10 cellular contexts compared by ENCODE assay signal in genomic region chr3:183100376-183100775, GRCh38. TPM values are rescaled to one million over a fixed set of nuclear protein-coding genes. Genes with fewer than 3 reads are reported as not detected.
A peak's percentile ranks its signal among the peaks of the same experiment; 100 is the strongest.
DNase-seq lines count a peak whose midpoint lies in the region; ATAC-seq and TF ChIP-seq lines count a peak whose summit lies in the region.
"Had no signal": no experiment of that assay in that cellular context is flagged by ENCODE, and none has a peak within 500 bp of the region (broad histone marks: within the 10 kb centered on the region; RNA-seq: fewer than 3 reads in every experiment).

No MANE protein-coding gene starts in this region.

- H2AFZ ChIP-seq in DND-41 (ENCODE audit: low read depth, low read length) = peak overlapping the region; percentile 72

- no peak for TF ChIP-seq EP300 in esophagus muscularis mucosa (IDR thresholded peaks at IDR 0.05)

- no peak for DNase-seq in DND-41
- DNase-seq in Panc1 (ENCODE audit: low read depth, low spot score) = no peak
- no peak for DNase-seq in esophagus muscularis mucosa (ENCODE audit: extremely low spot score)
- no peak for DNase-seq in gastrocnemius medialis
- DNase-seq in NCI-H1694 (lab: John Stamatoyannopoulos, UW) = no peak
- no peak for DNase-seq in putamen (ENCODE audit: low spot score)
- DNase-seq in DMS114 treated with DMSO at 0.1 percent for 48 hours (lab: John Stamatoyannopoulos, UW; ENCODE audit: unreplicated experiment) = no peak
- DNase-seq in hypothalamus (lab: John Stamatoyannopoulos, UW) = no peak
- DNase-seq: NCI-H510A treated with DMSO at 0.1 percent for 48 hours, WERI-Rb-1 had no signal

- H3K79me2 ChIP-seq in DND-41 (ENCODE audit: insufficient read depth, low read length) = peaks cover 25% of the 10 kb centered on the region

- CTCF ChIA-PET in Panc1 (lab: Charles Lee) = no interaction called here

- no peaks in the 10 kb centered on the region for H3K27me3 ChIP-seq in DND-41 (ENCODE audit: insufficient read depth, low read length, poor library complexity)
- H3K27me3 ChIP-seq in Panc1 (ENCODE audit: control insufficient read depth, insufficient read depth, low read length) = no peaks in the 10 kb centered on the region
- no peaks in the 10 kb centered on the region for H3K27me3 ChIP-seq in esophagus muscularis mucosa
- H3K27me3 ChIP-seq in gastrocnemius medialis = no peaks in the 10 kb centered on the region

- ATAC-seq in DND-41 (ENCODE audit: insufficient read depth, low read depth) (no peak), Panc1 (no peak), gastrocnemius medialis (no peak)

- WGBS in esophagus muscularis mucosa = 82% methylated on average over 6 of the region's 6 CpGs

- H4K20me1 ChIP-seq in DND-41 (ENCODE audit: insufficient read depth, low read length) = no peaks in the 10 kb centered on the region

- in situ Hi-C loops in Panc1 (cut with HindIII; ENCODE audit: low pct_unique_long_range_greater_than_20kb, low sequenced_read_pairs) = no loop called here
- in situ Hi-C loops in gastrocnemius medialis (cut with MboI; ENCODE audit: low sequenced_read_pairs in 4 of 4) = no loop called here

- H3K4me1 ChIP-seq in DND-41 (ENCODE audit: insufficient read depth, low read length) = peaks cover 23% of the 10 kb centered on the region
- H3K4me1 ChIP-seq in Panc1 (ENCODE audit: control insufficient read depth, insufficient read depth, low read length) = peaks cover 16% of the 10 kb centered on the region
- H3K4me1 ChIP-seq in esophagus muscularis mucosa = peaks cover 12 to 29% (median 23%) of the 10 kb centered on the region in 4 donors
- peaks cover 5 to 15% of the 10 kb centered on the region in 2 donors for H3K4me1 ChIP-seq in gastrocnemius medialis

- POLR2A ChIA-PET in Panc1 (lab: Charles Lee) = no interaction called here

- intact Hi-C loops in Panc1 (cut with micrococcal nuclease; ENCODE audit: unreplicated experiment) (no loop called here), esophagus muscularis mucosa (cut with DNase I) (no loop called here), gastrocnemius medialis (cut with DNase I; ENCODE audit: low total_unique reads) (no loop called here)

- TF ChIP-seq CTCF in DND-41 (IDR thresholded peaks at IDR 0.05; ENCODE audit: borderline replicate concordance, extremely low read depth, low read length, poor library complexity, severe bottlenecking) (no peak), Panc1 (IDR thresholded peaks at IDR 0.05) (no peak), esophagus muscularis mucosa (IDR thresholded peaks at IDR 0.05) (no peak), gastrocnemius medialis (IDR thresholded peaks at IDR 0.05 in 4 of 5, conservative IDR thresholded peaks at IDR 0.05 in 1 of 5) (no peak)

- 0 out of 2 replicates have a peak overlapping the region, but pooled peaks have one; percentile 82 for H3K4me2 ChIP-seq in DND-41 (ENCODE audit: insufficient read depth, low read length)

- no TSS peak for BruUV-seq in Panc1 (replicated peaks; lab: Mats Ljungman, UMichigan)

- no peak overlapping the region for H3K4me3 ChIP-seq in DND-41 (ENCODE audit: low read depth in 1 of 2, low read length in 2 of 2)
- H3K4me3 ChIP-seq in Panc1 (ENCODE audit: low read depth in 2 of 2, low read length in 2 of 2) = no peak overlapping the region
- H3K4me3 ChIP-seq in esophagus muscularis mucosa = no peak overlapping the region
- H3K4me3 ChIP-seq in gastrocnemius medialis = no peak overlapping the region

- no peak overlapping the region for H3K27ac ChIP-seq in DND-41 (ENCODE audit: low read length)
- H3K27ac ChIP-seq in Panc1 (ENCODE audit: low read length) = peak overlapping the region; percentile 92; the same call in 1 of the 2 replicates
- peak overlapping the region in 3 of 4 donors; percentile 91 to 96 (median 94) for H3K27ac ChIP-seq in esophagus muscularis mucosa (replicated peaks in 1 of 4)
- peak overlapping the region; percentile 86 to 94 (median 92) for H3K27ac ChIP-seq in gastrocnemius medialis

- H3K36me3 ChIP-seq in DND-41 (ENCODE audit: insufficient read depth, low read length) (no peaks in the 10 kb centered on the region), Panc1 (ENCODE audit: control insufficient read depth, insufficient read depth, low read length) (peaks cover 2% of the 10 kb centered on the region; the same call in 1 of the 2 replicates), esophagus muscularis mucosa (no peaks in the 10 kb centered on the region), gastrocnemius medialis (no peaks in the 10 kb centered on the region)
- H3K36me3 ChIP-seq: WERI-Rb-1 had no signal

- TF ChIP-seq POLR2A in esophagus muscularis mucosa (IDR thresholded peaks at IDR 0.05; ENCODE audit: low read depth) (no peak), gastrocnemius medialis (IDR thresholded peaks at IDR 0.05) (no peak)

- H3K9me3 ChIP-seq in DND-41 (ENCODE audit: insufficient read depth, low read length, severe bottlenecking) = no peaks in the 10 kb centered on the region
- no peaks in the 10 kb centered on the region for H3K9me3 ChIP-seq in Panc1 (ENCODE audit: control insufficient read depth, insufficient read depth, low read depth, low read length)
- H3K9me3 ChIP-seq in esophagus muscularis mucosa = no peaks in the 10 kb centered on the region
- H3K9me3 ChIP-seq in gastrocnemius medialis = no peaks in the 10 kb centered on the region

- H3K9ac ChIP-seq in DND-41 (ENCODE audit: low read depth, low read length) = 0 out of 2 replicates have a peak overlapping the region, but pooled peaks have one; percentile 65

RNA-seq across cellular contexts. Expression of gene MCCC1, which starts 1.1 kb away (rescaled TPM):
- total RNA-seq in Panc1 (2021; ENCODE audit: unreplicated experiment) (24.2 TPM), esophagus muscularis mucosa (10 to 100 TPM; 26.4 to 37.3 (median 27.8) TPM), gastrocnemius medialis (10 to 100 TPM; 11.5 to 24.5 (median 20.6) TPM)
- 28.0 TPM for polyA plus RNA-seq in Panc1 (2012; ENCODE audit: insufficient read length)
